8 cellular contexts compared by ENCODE assay signal in the genomic region with DNA sequence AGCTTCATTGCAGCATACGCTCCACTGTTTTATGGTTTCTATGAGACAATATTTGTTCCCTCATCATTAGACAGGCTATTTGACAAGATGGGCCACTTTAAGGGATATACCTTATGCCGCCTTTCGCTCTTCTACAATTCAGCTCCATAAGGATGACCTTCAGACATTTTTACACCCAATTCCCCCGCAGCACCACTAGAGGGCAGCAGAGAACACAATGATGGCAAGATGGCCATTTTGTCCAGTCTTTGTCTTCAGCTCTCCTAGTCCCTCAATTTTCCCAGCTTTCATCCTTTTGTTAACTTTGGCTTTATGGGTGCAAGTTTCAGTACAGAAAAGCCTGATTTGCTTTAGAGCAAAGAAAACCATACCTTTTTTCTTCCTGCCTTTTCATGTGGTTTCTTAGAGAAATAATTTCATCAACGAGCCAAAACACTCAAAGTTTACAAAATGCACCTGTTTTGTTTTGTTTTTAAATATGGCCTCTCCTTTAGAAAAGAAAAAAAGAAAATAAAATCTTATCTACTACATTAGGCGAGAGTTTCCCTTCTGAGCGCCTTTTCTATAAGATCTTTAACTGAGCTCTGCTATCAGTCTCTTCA.
A peak's percentile ranks its signal among the peaks of the same experiment; 100 is the strongest.
DNase-seq lines count a peak whose midpoint lies in the region; ATAC-seq lines count a peak whose summit lies in the region.

No MANE protein-coding gene starts in this region.

- peak; percentile 76 for ATAC-seq in HG02798 (IDR thresholded peaks at IDR 0.05; ENCODE audit: poor library complexity, unreplicated experiment)
- ATAC-seq in GM21619 (IDR thresholded peaks at IDR 0.05; ENCODE audit: unreplicated experiment), result no peak

- H3K4me2 ChIP-seq in mesendoderm (ENCODE audit: low read length), result no peak overlapping the region

- H3K4me1 ChIP-seq in mesendoderm (ENCODE audit: control insufficient read depth, low read depth, low read length), result no peaks in the 10 kb centered on the region

- no peak overlapping the region for H4K5ac ChIP-seq in mesendoderm (ENCODE audit: low read length)

- no peak overlapping the region for H2AK5ac ChIP-seq in mesendoderm (ENCODE audit: low read length)

- no peaks in the 10 kb centered on the region for H3K27me3 ChIP-seq in mesendoderm (ENCODE audit: insufficient read depth, low read length, poor library complexity)

- H3K4me3 ChIP-seq in mesendoderm (ENCODE audit: low read length), result no peak overlapping the region

- no peak overlapping the region for H3K56ac ChIP-seq in mesendoderm (ENCODE audit: low read length)

- no CpG with 5 or more reads among the region's 7 CpGs for WGBS in mesendoderm (ENCODE audit: extremely low coverage, insufficient coverage, low lambda C conversion rate)

- no peak overlapping the region for H3K9ac ChIP-seq in mesendoderm (ENCODE audit: low read length)

- H2BK5ac ChIP-seq in mesendoderm (ENCODE audit: low read length), result no peak overlapping the region

- no peaks in the 10 kb centered on the region for H3K79me1 ChIP-seq in mesendoderm (ENCODE audit: low read length)

- no peak overlapping the region for H3K27ac ChIP-seq in mesendoderm (ENCODE audit: low read depth, low read length)

- H3K4ac ChIP-seq in mesendoderm (ENCODE audit: low read depth, low read length), result no peak overlapping the region

- no peak overlapping the region for H3K18ac ChIP-seq in mesendoderm (ENCODE audit: low read length)

- H4K8ac ChIP-seq in mesendoderm (ENCODE audit: low read depth, low read length), result no peak overlapping the region

- no peak overlapping the region for H2BK120ac ChIP-seq in mesendoderm (ENCODE audit: low read depth, low read length)

- H3K23ac ChIP-seq in mesendoderm (ENCODE audit: low read length), result no peak overlapping the region

- no peaks in the 10 kb centered on the region for H3K36me3 ChIP-seq in mesendoderm (ENCODE audit: control insufficient read depth, insufficient read depth, low read length)

- H3K79me2 ChIP-seq in mesendoderm (ENCODE audit: control insufficient read depth, insufficient read depth, low read length), result no peaks in the 10 kb centered on the region

- H2BK15ac ChIP-seq in mesendoderm (replicated peaks; ENCODE audit: low read depth), result no peak overlapping the region

- DNase-seq in DMS153 treated with DMSO at 0.1 percent for 48 hours (lab: John Stamatoyannopoulos, UW; ENCODE audit: unreplicated experiment) (peak; percentile 31), NCI-H345 treated with DMSO at 0.1 percent for 48 hours (lab: John Stamatoyannopoulos, UW; ENCODE audit: unreplicated experiment) (peak; percentile 64), ecto neural progenitor cell (ENCODE audit: low spot score) (peak; percentile 76), mesendoderm (peak; percentile 72)
- DNase-seq in activated CD4-positive, alpha-beta T cell treated with anti-CD3 and anti-CD28 coated beads for 48 hours, result peak; percentile 64
- DNase-seq in stimulated activated CD8-positive, alpha-beta memory T cell treated with anti-CD3 and anti-CD28 coated beads, Interleukin-4, amount 100 ng/mL, for 24 hours (ENCODE audit: low read depth), result peak; percentile 14

Comparison
In these comparisons a context has a peak if more than half of its experiments do, and no peak if none do; other contexts are left out.
1. DNase-seq: peak in every context shown above with its lines; median percentile 76 in ecto neural progenitor cell; 72 in mesendoderm; 64 in NCI-H345 treated with DMSO at 0.1 percent for 48 hours; 64 in activated CD4-positive, alpha-beta T cell treated with anti-CD3 and anti-CD28 coated beads for 48 hours; 31 in DMS153 treated with DMSO at 0.1 percent for 48 hours; 14 in stimulated activated CD8-positive, alpha-beta memory T cell treated with anti-CD3 and anti-CD28 coated beads, Interleukin-4, amount 100 ng/mL, for 24 hours.